8 cellular contexts compared by ENCODE assay signal in genomic region chr2:161237397-161238263, GRCh38.
DNase-seq lines count a peak whose midpoint lies in the region; ATAC-seq and TF ChIP-seq lines count a peak whose summit lies in the region.

No MANE protein-coding gene starts in this region.

- DNase-seq in GM12865 (ENCODE audit: low read depth) = peak; percentile 67
- DNase-seq in NCI-H2196 treated with DMSO at 0.1 percent for 48 hours (lab: John Stamatoyannopoulos, UW; ENCODE audit: unreplicated experiment) = peak; percentile 13
- peak; percentile 68 for DNase-seq in activated CD8-positive, alpha-beta memory T cell treated with anti-CD3 and anti-CD28 coated beads, Interleukin-2, amount 50 U/mL, for 48 hours
- peak; percentile 45 for DNase-seq in endothelial cell (ENCODE audit: low spot score)
- peak; percentile 67 for DNase-seq in midbrain (lab: John Stamatoyannopoulos, UW)
- DNase-seq in stimulated activated naive CD8-positive, alpha-beta T cell treated with anti-CD3 and anti-CD28 coated beads, Interleukin-15, amount 100 ng/mL, for 72 hours = peak; percentile 32 to 45
- no peak for DNase-seq in SKM-1 treated with dmso at 0.1 percent for 144 hours (lab: John Stamatoyannopoulos, UW; ENCODE audit: unreplicated experiment)

- no peaks in the 10 kb centered on the region for H3K36me3 Mint-ChIP-seq in endothelial cell (ENCODE audit: low read depth, unreplicated experiment)

- no peaks in the 10 kb centered on the region for H3K9me3 Mint-ChIP-seq in endothelial cell (ENCODE audit: unreplicated experiment)
- no peaks in the 10 kb centered on the region for H3K9me3 Mint-ChIP-seq in stimulated activated naive CD8-positive, alpha-beta T cell treated with anti-CD3 and anti-CD28 coated beads, Interleukin-15, amount 100 ng/mL, for 72 hours

- H3K4me3 Mint-ChIP-seq in endothelial cell (ENCODE audit: unreplicated experiment) = peak overlapping the region; percentile 93
- peak overlapping the region; percentile 88 to 94 for H3K4me3 Mint-ChIP-seq in stimulated activated naive CD8-positive, alpha-beta T cell treated with anti-CD3 and anti-CD28 coated beads, Interleukin-15, amount 100 ng/mL, for 72 hours

- no peak overlapping the region for H3K27ac Mint-ChIP-seq in endothelial cell (ENCODE audit: unreplicated experiment)
- H3K27ac Mint-ChIP-seq in stimulated activated naive CD8-positive, alpha-beta T cell treated with anti-CD3 and anti-CD28 coated beads, Interleukin-15, amount 100 ng/mL, for 72 hours = peak overlapping the region; percentile 52 to 88

- H3K4me3 ChIP-seq in GM12865 (ENCODE audit: low read depth, low read length) = peak overlapping the region; percentile 71

- TF ChIP-seq CTCF in GM12865 (IDR thresholded peaks at IDR 0.05; ENCODE audit: insufficient read depth, low read depth, low read length, missing control alignments) (no peak), endothelial cell (IDR thresholded peaks at IDR 0.05; ENCODE audit: unreplicated experiment) (no peak)

- H3K4me1 Mint-ChIP-seq in endothelial cell (ENCODE audit: unreplicated experiment) = peaks cover 15% of the 10 kb centered on the region
- H3K4me1 Mint-ChIP-seq in stimulated activated naive CD8-positive, alpha-beta T cell treated with anti-CD3 and anti-CD28 coated beads, Interleukin-15, amount 100 ng/mL, for 72 hours = peaks cover 26% of the 10 kb centered on the region

- peaks cover 13% of the 10 kb centered on the region for H3K27me3 Mint-ChIP-seq in endothelial cell (ENCODE audit: unreplicated experiment)
- peaks cover 25% of the 10 kb centered on the region for H3K27me3 Mint-ChIP-seq in stimulated activated naive CD8-positive, alpha-beta T cell treated with anti-CD3 and anti-CD28 coated beads, Interleukin-15, amount 100 ng/mL, for 72 hours

- ATAC-seq in HG02623 (IDR thresholded peaks at IDR 0.05; ENCODE audit: unreplicated experiment) = peak; percentile 55
- ATAC-seq in stimulated activated naive CD8-positive, alpha-beta T cell treated with anti-CD3 and anti-CD28 coated beads, Interleukin-15, amount 100 ng/mL, for 72 hours = peak; percentile 61
